ENCODE assay signal across 19 cellular contexts in genomic region chr19:40298026-40298425, GRCh38. TPM values are rescaled to one million over a fixed set of nuclear protein-coding genes. Genes with fewer than 3 reads are reported as not detected.
DNase-seq lines count a peak whose midpoint lies in the region; ATAC-seq and TF ChIP-seq lines count a peak whose summit lies in the region.
"Had no signal": no experiment of that assay in that cellular context is flagged by ENCODE, and none has a peak within 500 bp of the region (broad histone marks: within the 10 kb centered on the region; RNA-seq: fewer than 3 reads in every experiment).

No MANE protein-coding gene starts in this region.

- H3K4me1 Mint-ChIP-seq in WTC11, result no peaks in the 10 kb centered on the region
- H3K4me1 Mint-ChIP-seq: CD14-positive monocyte; CD8-positive, alpha-beta memory T cell had no signal

- no peak overlapping the region for H3K27ac Mint-ChIP-seq in WTC11
- H3K27ac Mint-ChIP-seq: CD14-positive monocyte; CD4-positive, alpha-beta T cell had no signal

- no peak overlapping the region for H3K27ac ChIP-seq in HEK293 (ENCODE audit: extremely low read depth, low read depth, low read length)
- H3K27ac ChIP-seq: 22Rv1; BLaER1 treated with 17β-estradiol and CSF1 and Interleukin-3, amounts not matched to agents 10 nM and 100 nM; GM23248 had no signal

- H3K9me3 ChIP-seq in HEK293 (ENCODE audit: control insufficient read depth, insufficient read depth, low read depth, low read length), result no peaks in the 10 kb centered on the region; the same call in 1 of the 2 replicates
- H3K9me3 ChIP-seq: BE2C; BLaER1 treated with 17β-estradiol and CSF1 and Interleukin-3, amounts not matched to agents 10 nM and 100 nM had no signal

- CTCF ChIA-PET in HEK293 (lab: Yijun Ruan, JAX) (interaction anchor here (0.5 to 7.5 kb wide), 9 partner anchors 8 to 782 kb away, joined by 3 to 59 read pairs (median 3); partner anchors contain the start of gene BLVRB), WTC11 (lab: Charles Lee) (interaction anchor here (0.5 kb wide), 1 partner anchor 1496 kb away, joined by 3 read pairs; no protein-coding TSS in a partner anchor)

- H3K36me3 Mint-ChIP-seq in WTC11, result no peaks in the 10 kb centered on the region
- H3K36me3 Mint-ChIP-seq: CD14-positive monocyte; CD8-positive, alpha-beta memory T cell had no signal

- peaks cover 2% of the 10 kb centered on the region; the same call in 1 of the 2 replicates for H3K4me1 ChIP-seq in HEK293 (ENCODE audit: control insufficient read depth, insufficient read depth, low read length)
- H3K4me1 ChIP-seq: BE2C had no signal

- no peak overlapping the region for H3K4me3 ChIP-seq in HEK293 (ENCODE audit: low read depth, low read length)
- H3K4me3 ChIP-seq: BLaER1 treated with 17β-estradiol and CSF1 and Interleukin-3, amounts not matched to agents 10 nM and 100 nM; GM23248 had no signal

- in situ Hi-C loops in ACHN (cut with HindIII; ENCODE audit: low pct_ligation_motif_present, low pct_unique_long_range_greater_than_20kb, low sequenced_read_pairs), result no loop called here

- no peaks in the 10 kb centered on the region for H3K27me3 Mint-ChIP-seq in WTC11 (ENCODE audit: low read depth)
- H3K27me3 Mint-ChIP-seq: CD4-positive, alpha-beta T cell; CD8-positive, alpha-beta memory T cell had no signal

- POLR2A ChIA-PET in HEK293 (lab: Yijun Ruan, JAX), result interaction anchor here (0.6 to 0.8 kb wide), 3 partner anchors 98 to 291 kb away, joined by 4 to 7 read pairs (median 5); partner anchors contain the start of gene SERTAD3
- POLR2A ChIA-PET in WTC11 (lab: Charles Lee), result interaction anchor here (0.6 kb wide), 1 partner anchor 870 kb away, joined by 3 read pairs; no protein-coding TSS in a partner anchor

- H3K9me3 Mint-ChIP-seq in WTC11, result no peaks in the 10 kb centered on the region
- H3K9me3 Mint-ChIP-seq: CD14-positive monocyte; CD4-positive, alpha-beta T cell; CD8-positive, alpha-beta memory T cell had no signal

- ATAC-seq in WTC11 (no peak), GM19452 (IDR thresholded peaks at IDR 0.05; ENCODE audit: unreplicated experiment) (no peak)

- TF ChIP-seq CTCF in HEK293 (tag by site-specific recombination; IDR thresholded peaks at IDR 0.05) (no peak), WTC11 (IDR thresholded peaks at IDR 0.05) (no peak)

- no peak overlapping the region for H3K4me3 Mint-ChIP-seq in WTC11
- H3K4me3 Mint-ChIP-seq: CD14-positive monocyte; CD4-positive, alpha-beta T cell; CD8-positive, alpha-beta memory T cell had no signal

- DNase-seq in WTC11 (ENCODE audit: low spot score) (peak; percentile 0), foreskin melanocyte (peak; percentile 69), ACHN (no peak), ecto neural progenitor cell (ENCODE audit: low spot score) (no peak)
- DNase-seq: AML-193; BE2C; Calu3; CD4-positive, alpha-beta T cell; CD8-positive, alpha-beta memory T cell; COR-L47; DND-41; GM23248; H7; HCEC 1CT had no signal

- H3K36me3 ChIP-seq in HEK293 (ENCODE audit: control insufficient read depth in 2 of 2, insufficient read depth in 1 of 2, low read length in 2 of 2), result peaks cover 5 to 31% of the 10 kb centered on the region in 2 experiments
- H3K36me3 ChIP-seq: BE2C; BLaER1 treated with 17β-estradiol and CSF1 and Interleukin-3, amounts not matched to agents 10 nM and 100 nM had no signal

TF ChIP-seq in HEK293, 187 proteins besides CTCF, POLR2A, EP300 and RAD21:
- TF ChIP-seq ZNF114 (tag by site-specific recombination; IDR thresholded peaks at IDR 0.05) (no peak), ZNF362 (tag by site-specific recombination; IDR thresholded peaks at IDR 0.05) (peak; percentile 61; the same call in 1 of the 2 replicates)

TF ChIP-seq in WTC11, 78 proteins besides CTCF, POLR2A, EP300 and RAD21:
- TF ChIP-seq USF2 (CRISPR knock-in tag; IDR thresholded peaks at IDR 0.05) (no peak), PREB (CRISPR knock-in tag; IDR thresholded peaks at IDR 0.05; ENCODE audit: borderline replicate concordance) (no peak), CREB1 (CRISPR knock-in tag; IDR thresholded peaks at IDR 0.05) (no peak), NFE2L1 (CRISPR knock-in tag; IDR thresholded peaks at IDR 0.05) (no peak), MXD4 (CRISPR knock-in tag; IDR thresholded peaks at IDR 0.05; ENCODE audit: borderline replicate concordance) (no peak), SP1 (CRISPR knock-in tag; conservative IDR thresholded peaks at IDR 0.05) (no peak), TCF7 (CRISPR knock-in tag; IDR thresholded peaks at IDR 0.05; ENCODE audit: low read depth) (no peak), ZNF671 (CRISPR knock-in tag; IDR thresholded peaks at IDR 0.05) (no peak), ZNF396 (CRISPR knock-in tag; IDR thresholded peaks at IDR 0.05; ENCODE audit: borderline replicate concordance) (no peak), ZNF512 (CRISPR knock-in tag; IDR thresholded peaks at IDR 0.05; ENCODE audit: borderline replicate concordance) (no peak), NR1H2 (CRISPR knock-in tag; IDR thresholded peaks at IDR 0.05) (no peak), SMAD4 (CRISPR knock-in tag; IDR thresholded peaks at IDR 0.05) (no peak), GTF2I (CRISPR knock-in tag; conservative IDR thresholded peaks at IDR 0.05) (no peak)

RNA-seq across cellular contexts. Expression of gene AKT2, which starts 12.9 kb away (rescaled TPM):
- 156 to 174 TPM (median 161 TPM) in 3 replicates for total RNA-seq in WTC11 (2021)

RNA-seq across cellular contexts. Expression of gene C19orf47, which starts 50.2 kb away (rescaled TPM):
- 14.7 to 17.2 TPM (median 15.6 TPM) in 3 replicates for total RNA-seq in WTC11 (2021)

RNA-seq across cellular contexts. Expression of gene PLD3, which starts 50.5 kb away (rescaled TPM):
- total RNA-seq in WTC11 (2021), result 190 to 200 TPM (median 193 TPM) in 3 replicates

Comparison
In these comparisons a context has a peak if more than half of its experiments do, and no peak if none do; other contexts are left out.
1. DNase-seq: peak in WTC11 (single experiment) and foreskin melanocyte (single experiment); none in ACHN (single experiment) and ecto neural progenitor cell (single experiment).